In genomic region chr4:121057466-121057911, GRCh38 we compare ENCODE assay signal across 23 cellular contexts. TPM values are rescaled to one million over a fixed set of nuclear protein-coding genes. Genes with fewer than 3 reads are reported as not detected.
DNase-seq lines count a peak whose midpoint lies in the region; ATAC-seq, FAIRE-seq and TF ChIP-seq lines count a peak whose summit lies in the region.
"Had no signal": no experiment of that assay in that cellular context is flagged by ENCODE, and none has a peak within 500 bp of the region (broad histone marks: within the 10 kb centered on the region; RNA-seq: fewer than 3 reads in every experiment).

No MANE protein-coding gene starts in this region.

- TF ChIP-seq EP300 in A549 (IDR thresholded peaks at IDR 0.05): no peak

- POLR2A ChIA-PET in A549 (lab: Yijun Ruan, JAX): no interaction called here

- no peaks in the 10 kb centered on the region for H3K4me1 ChIP-seq in A549
- H3K4me1 ChIP-seq in lung (ENCODE audit: control insufficient read depth in 2 of 2, insufficient read depth in 2 of 2, low read length in 2 of 2): peaks cover 0 to 13% of the 10 kb centered on the region in 2 donors
- H3K4me1 ChIP-seq: parathyroid adenoma had no signal

- no peaks in the 10 kb centered on the region for H3K9me3 ChIP-seq in A549
- no peaks in the 10 kb centered on the region for H3K9me3 ChIP-seq in lung (ENCODE audit: control insufficient read depth in 2 of 2, insufficient read depth in 1 of 2, low read length in 1 of 2)
- H3K9me3 ChIP-seq: thoracic aorta had no signal

- no peak for TF ChIP-seq POLR2A in A549 (IDR thresholded peaks at IDR 0.05; ENCODE audit: low read length)

- no peak overlapping the region for H3K27ac ChIP-seq in A549
- peak overlapping the region in 1 of 2 donors; percentile 92 for H3K27ac ChIP-seq in lung (ENCODE audit: low read depth in 1 of 2, low read length in 1 of 2)
- H3K27ac ChIP-seq: GM23248, KMS-11, parathyroid adenoma, thoracic aorta had no signal

- H3K4me3 ChIP-seq in A549: no peak overlapping the region
- H3K4me3 ChIP-seq in fibroblast of pulmonary artery (replicated peaks; ENCODE audit: low read depth, low read length): no peak overlapping the region
- H3K4me3 ChIP-seq in lung: no peak overlapping the region
- H3K4me3 ChIP-seq: GM23248, thoracic aorta had no signal

- no peak for FAIRE-seq in A549 (lab: Jason Lieb, UNC)
- FAIRE-seq: GM12892 had no signal

- CTCF ChIA-PET in A549 (lab: Yijun Ruan, JAX): no interaction called here

- peak overlapping the region; percentile 23; the same call in 1 of the 3 replicates for H3K4me2 ChIP-seq in A549
- H3K4me2 ChIP-seq: KMS-11 had no signal

- WGBS in A549 (ENCODE audit: missing lambda C conversion rate): 6% methylated on average over 7 of the region's 9 CpGs
- 30 to 34% methylated on average over 9 of the region's 9 CpGs for WGBS in lung, 2 donors

- DNase-seq in A549 (ENCODE audit: low read depth in 1 of 2, low spot score in 1 of 2): no peak
- peak; percentile 16 for DNase-seq in LoVo (ENCODE audit: low spot score)
- DNase-seq in fibroblast of pulmonary artery (ENCODE audit: low read depth): peak; percentile 55
- DNase-seq in lung (ENCODE audit: low spot score): no peak
- no peak for DNase-seq in activated naive CD4-positive, alpha-beta T cell (lab: John Stamatoyannopoulos, UW)
- DNase-seq in HPDE6-E6E7 (ENCODE audit: extremely low spot score): no peak
- DNase-seq: activated naive CD8-positive, alpha-beta T cell treated with anti-CD3 and anti-CD28 coated beads for 36 hours; CD4-positive, alpha-beta T cell; DMS79; GM23248; hippocampal formation; MV-4-11; natural killer cell; NCI-H1694 treated with DMSO at 0.1 percent for 48 hours; NCI-H2227 treated with DMSO at 0.1 percent for 48 hours; stimulated activated naive CD4-positive, alpha-beta T cell had no signal

- H3K36me3 ChIP-seq in lung (ENCODE audit: control insufficient read depth in 2 of 2, insufficient read depth in 2 of 2, low read length in 2 of 2): no peaks in the 10 kb centered on the region
- H3K36me3 ChIP-seq: thoracic aorta had no signal

- TF ChIP-seq RAD21 in A549 (conservative IDR thresholded peaks at IDR 0.05 in 1 of 2, IDR thresholded peaks at IDR 0.05 in 1 of 2): no peak

- no peaks in the 10 kb centered on the region for H3K27me3 ChIP-seq in lung (ENCODE audit: control insufficient read depth, insufficient read depth)

- ATAC-seq in A549 (0 out of 6 replicates have a peak, but pooled peaks of 1 of the 2 experiments have one; percentile 33), lung (ENCODE audit: insufficient read depth, low FRiP score) (peak; percentile 12), HG03342 (IDR thresholded peaks at IDR 0.05; ENCODE audit: unreplicated experiment) (no peak), HG02970 (IDR thresholded peaks at IDR 0.05; ENCODE audit: low FRiP score, unreplicated experiment) (no peak)
- ATAC-seq: natural killer cell had no signal

- no peak for TF ChIP-seq CTCF in A549 (IDR thresholded peaks at IDR 0.05)
- no peak for TF ChIP-seq CTCF in fibroblast of pulmonary artery (IDR thresholded peaks at IDR 0.05; ENCODE audit: low read length, missing control alignments)
- no peak for TF ChIP-seq CTCF in lung (IDR thresholded peaks at IDR 0.05; ENCODE audit: control extremely low read depth, extremely low read depth)

TF ChIP-seq in A549, 52 proteins besides CTCF, POLR2A, EP300 and RAD21:
- TF ChIP-seq REST (IDR thresholded peaks at IDR 0.05) (no peak), JUN (IDR thresholded peaks at IDR 0.05) (no peak), BCL3 (IDR thresholded peaks at IDR 0.05) (no peak), ZC3H11A (IDR thresholded peaks at IDR 0.05) (no peak), HMGXB4 (CRISPR knock-in tag; IDR thresholded peaks at IDR 0.05; ENCODE audit: borderline replicate concordance) (no peak), MYC (IDR thresholded peaks at IDR 0.05; ENCODE audit: borderline replicate concordance, low read length) (no peak), FOSB (CRISPR knock-in tag; IDR thresholded peaks at IDR 0.05) (no peak), HEYL (CRISPR knock-in tag; IDR thresholded peaks at IDR 0.05) (no peak), MAX (IDR thresholded peaks at IDR 0.05) (no peak), CHD2 (IDR thresholded peaks at IDR 0.05; ENCODE audit: low read length, partially characterized antibody) (no peak), ZNF302 (CRISPR knock-in tag; IDR thresholded peaks at IDR 0.05) (no peak), EHMT2 (IDR thresholded peaks at IDR 0.05; ENCODE audit: low read depth) (no peak)

RNA-seq across cellular contexts. Expression of gene NDNF, which starts 14.8 kb away (rescaled TPM):
- polyA plus RNA-seq in A549 (2011; rRNA removed) (not detected in 2 replicates), A549 (2017; fragmentation: RNase III; extraction: RNeasy Plus Mini Kit Qiagen cat#74134 plus additional on column Dnase treatment) (not detected in 3 replicates), lung (10 to 100 TPM; 22.3 to 40.1 TPM)
- polyA plus RNA-seq in A549 (2012; cell fraction: cytosol; rRNA removed): not detected in 2 replicates
- not detected in 2 replicates for polyA plus RNA-seq in A549 (2012; cell fraction: nucleus; rRNA removed)
- polyA minus RNA-seq in A549 (2011; rRNA and poly(A)+ RNA removed): not detected in 2 replicates
- 100 to 1,000 TPM; 121 to 381 TPM for total RNA-seq in lung
- total RNA-seq: natural killer cell, RPMI7951 had no signal

Comparison
In these comparisons a context has a peak if more than half of its experiments do, and no peak if none do; other contexts are left out.
1. DNase-seq: peak in LoVo (single experiment) and fibroblast of pulmonary artery (single experiment); none in A549 (0 of 2), lung (single experiment), activated naive CD4-positive, alpha-beta T cell (0 of 4) and HPDE6-E6E7 (single experiment).
2. RNA of gene NDNF, which starts 14.8 kb away (polyA plus RNA-seq): 22.3 to 40.1 TPM in lung; not detected in A549; every median in the first group is over 10 times any median in the second.